ENCODE assay signal across 10 cellular contexts in the genomic region with DNA sequence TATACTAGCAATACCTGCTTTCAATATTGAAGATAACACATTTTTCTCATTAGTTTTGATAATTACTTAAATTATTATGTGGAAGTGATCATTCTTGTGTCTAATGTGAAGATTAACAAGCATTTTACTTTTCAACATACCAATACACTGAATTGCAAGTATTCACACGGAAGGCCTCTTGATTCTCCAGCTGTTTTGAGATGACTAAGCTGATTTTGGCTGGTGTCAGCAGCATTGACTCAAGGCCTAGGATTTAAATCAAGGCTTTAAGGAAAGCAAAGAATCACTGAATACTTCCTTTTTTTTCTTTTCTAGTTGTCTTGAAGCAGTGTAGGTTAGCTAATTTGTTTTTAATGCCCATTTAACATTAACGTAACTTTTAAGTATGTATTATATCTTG.
A peak's percentile ranks its signal among the peaks of the same experiment; 100 is the strongest.
DNase-seq lines count a peak whose midpoint lies in the region; ATAC-seq and FAIRE-seq lines count a peak whose summit lies in the region.
"Had no signal": no experiment of that assay in that cellular context is flagged by ENCODE, and none has a peak within 500 bp of the region (broad histone marks: within the 10 kb centered on the region; RNA-seq: fewer than 3 reads in every experiment).

No MANE protein-coding gene starts in this region.

- DNase-seq in Daoy (ENCODE audit: low read depth) (peak; percentile 78), NCI-H460 (ENCODE audit: extremely low read depth, low read depth) (peak; percentile 14), myocyte (ENCODE audit: low read depth) (peak; percentile 83), H7 (no peak), left colon (no peak), NCI-H69 (lab: John Stamatoyannopoulos, UW) (no peak)
- DNase-seq: stimulated activated CD4-positive, alpha-beta T cell treated with anti-CD3 and anti-CD28 coated beads, Interleukin-4, amount 100 ng/mL, for 24 hours had no signal

- peak; percentile 58 for FAIRE-seq in endometrium (lab: Jason Lieb, UNC)

- no peaks in the 10 kb centered on the region for H3K27me3 ChIP-seq in H7 (ENCODE audit: control insufficient read depth, insufficient read depth, low read length)

- no peak overlapping the region for H3K4me3 ChIP-seq in H7 (ENCODE audit: insufficient read depth, low read depth, low read length)
- H3K4me3 ChIP-seq: HAP-1 had no signal

- intact Hi-C loops in left colon (cut with DNase I, micrococcal nuclease) = no loop called here

- ATAC-seq in HG02610 (IDR thresholded peaks at IDR 0.05; ENCODE audit: unreplicated experiment) = no peak
- ATAC-seq in left colon = no peak

- H3K36me3 ChIP-seq in H7 (replicated peaks; ENCODE audit: control insufficient read depth, insufficient read depth, low read length) = no peaks in the 10 kb centered on the region
- H3K36me3 ChIP-seq: HAP-1 had no signal

Comparison
In these comparisons a context has a peak if more than half of its experiments do, and no peak if none do; other contexts are left out.
1. DNase-seq: peak in Daoy (single experiment), NCI-H460 (single experiment) and myocyte (single experiment); none in H7 (single experiment), left colon (0 of 2) and NCI-H69 (single experiment).